Comparison of ENCODE assay signal across 34 cellular contexts in the genomic region with DNA sequence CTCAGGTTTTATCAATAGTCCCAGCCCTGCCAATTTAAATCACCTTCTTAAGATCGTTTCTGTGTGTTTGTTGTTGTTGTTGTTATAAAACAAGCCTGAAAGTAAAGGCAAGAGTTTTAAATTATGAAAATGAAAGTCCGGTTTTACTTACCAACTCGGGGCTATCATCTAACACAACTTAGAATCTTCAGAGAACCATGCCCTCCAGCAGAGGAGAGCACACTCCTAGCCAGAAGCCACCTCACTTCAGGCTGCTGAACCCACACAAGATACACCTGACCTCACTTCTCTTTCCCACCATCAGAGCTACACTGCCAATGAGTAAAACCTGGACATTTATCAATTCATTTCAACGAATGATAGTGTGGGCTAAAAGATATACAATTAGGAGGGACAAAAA.
"Had no signal": no experiment of that assay in that cellular context is flagged by ENCODE, and none has a peak within 500 bp of the region (broad histone marks: within the 10 kb centered on the region; RNA-seq: fewer than 3 reads in every experiment).

No MANE protein-coding gene starts in this region.

- H3K4me3 ChIP-seq: adrenal gland, body of pancreas, breast epithelium had no signal

- FAIRE-seq: astrocyte, colon, TTC549 had no signal

- H3K27me3 ChIP-seq: adrenal gland, body of pancreas, brain microvascular endothelial cell, breast epithelium had no signal

- ATAC-seq: activated CD8-positive, alpha-beta T cell treated with anti-CD3 and anti-CD28 coated beads for 36 hours; activated naive CD4-positive, alpha-beta T cell treated with anti-CD3 and anti-CD28 coated beads, Interleukin-2, amount 50 U/mL, for 72 hours; activated T-cell treated with anti-CD3 and anti-CD28 coated beads, Interleukin-2, amount 50 U/mL, for 4 hours; activated T-cell treated with anti-CD3 and anti-CD28 coated beads, Interleukin-2, amount 50 U/mL, for 72 hours; activated T-helper 17 cell treated with anti-CD3 and anti-CD28 coated beads, Interleukin-2, amount 50 U/mL, for 72 hours; body of pancreas had no signal

- DNase-seq: activated B cell treated with CpG ODN at 0.5 μM for 24 hours; activated CD4-positive, alpha-beta memory T cell treated with anti-CD3 and anti-CD28 coated beads for 36 hours; activated CD4-positive, alpha-beta T cell treated with anti-CD3 and anti-CD28 coated beads for 4 hours; activated CD4-positive, alpha-beta T cell treated with anti-CD3 and anti-CD28 coated beads, Interleukin-2, amount 10 ng/mL, durations not matched to agents 24 days and 14 days; activated CD4-positive, alpha-beta T cell treated with anti-CD3 and anti-CD28 coated beads, Interleukin-2, amount 50 U/mL, for 1 hour; activated CD4-positive, alpha-beta T cell treated with anti-CD3 and anti-CD28 coated beads, Interleukin-2, amount 50 U/mL, for 4 hours; activated CD4-positive, CD25-positive, alpha-beta regulatory T cell treated with anti-CD3 and anti-CD28 coated beads, Interleukin-2, amount 50 U/mL, for 72 hours; activated CD8-positive, alpha-beta memory T cell treated with anti-CD3 and anti-CD28 coated beads, Interleukin-2, amount 50 U/mL, for 4 hours; activated CD8-positive, alpha-beta T cell treated with anti-CD3 and anti-CD28 coated beads for 36 hours; activated effector memory CD4-positive, alpha-beta T cell treated with anti-CD3 and anti-CD28 coated beads, Interleukin-2, amount 50 U/mL, for 16 hours; activated gamma-delta T cell treated with Interleukin-2 at 50 U/mL for 16 hours; activated naive CD4-positive, alpha-beta T cell; activated naive CD4-positive, alpha-beta T cell treated with anti-CD3 and anti-CD28 coated beads for 36 hours; activated naive CD4-positive, alpha-beta T cell treated with anti-CD3 and anti-CD28 coated beads, Interleukin-2, amount 50 U/mL, for 16 hours; activated naive CD8-positive, alpha-beta T cell treated with anti-CD3 and anti-CD28 coated beads for 36 hours; activated T-cell treated with anti-CD3 and anti-CD28 coated beads for 4 hours; activated T-cell treated with anti-CD3 and anti-CD28 coated beads, Interleukin-2, amount 50 U/mL, for 1 hour; activated T-cell treated with anti-CD3 and anti-CD28 coated beads, Interleukin-2, amount 50 U/mL, for 4 hours; activated T-cell treated with anti-CD3 and anti-CD28 coated beads, Interleukin-2, amount 50 U/mL, for 72 hours; adrenal gland; amniotic stem cell; aorta; body of pancreas; brain microvascular endothelial cell; central memory CD4-positive, alpha-beta T cell; T-helper 2 cell; T-helper 9 cell had no signal

- H3K4me1 ChIP-seq: adrenal gland, body of pancreas, breast epithelium had no signal

- H3K36me3 ChIP-seq: adrenal gland, brain microvascular endothelial cell, breast epithelium had no signal

- H3K9me3 ChIP-seq: adrenal gland, body of pancreas, breast epithelium had no signal

- H3K27ac ChIP-seq: adrenal gland, body of pancreas, brain microvascular endothelial cell, breast epithelium, VCaP had no signal
